ENCODE assay signal across 11 cellular contexts in genomic region chr5:180813418-180813817, GRCh38. TPM values are rescaled to one million over a fixed set of nuclear protein-coding genes. Genes with fewer than 3 reads are reported as not detected.
DNase-seq lines count a peak whose midpoint lies in the region; ATAC-seq and TF ChIP-seq lines count a peak whose summit lies in the region.
"Had no signal": no experiment of that assay in that cellular context is flagged by ENCODE, and none has a peak within 500 bp of the region (broad histone marks: within the 10 kb centered on the region; RNA-seq: fewer than 3 reads in every experiment).

No MANE protein-coding gene starts in this region.

- no peaks in the 10 kb centered on the region for H3K9me3 Mint-ChIP-seq in activated CD4-positive, alpha-beta T cell treated with anti-CD3 and anti-CD28 coated beads, Interleukin-2, amount 10 ng/mL, durations not matched to agents 24 days and 14 days
- H3K9me3 Mint-ChIP-seq in stimulated activated memory B cell treated with anti-CD40 and anti-IgM and Interleukin-4, amounts not matched to agents 10 μg/mL and 1 μg/mL and 100 μg/mL, for 72 hours = no peaks in the 10 kb centered on the region

- H2AFZ ChIP-seq in Loucy (ENCODE audit: low read length) = no peak overlapping the region

- no peak for DNase-seq in activated CD4-positive, alpha-beta T cell treated with anti-CD3 and anti-CD28 coated beads, Interleukin-2, amount 10 ng/mL, durations not matched to agents 24 days and 14 days
- DNase-seq in activated CD4-positive, alpha-beta T cell treated with anti-CD3 and anti-CD28 coated beads, Interleukin-2, amount 50 U/mL, for 4 hours = no peak
- DNase-seq in epithelial cell of proximal tubule (ENCODE audit: low read depth) (no peak), NCI-H82 treated with DMSO at 0.1 percent for 48 hours (lab: John Stamatoyannopoulos, UW; ENCODE audit: unreplicated experiment) (no peak)
- DNase-seq: aorta, hypothalamus, NCI-H446 had no signal

- H3K27ac Mint-ChIP-seq in activated CD4-positive, alpha-beta T cell treated with anti-CD3 and anti-CD28 coated beads, Interleukin-2, amount 10 ng/mL, durations not matched to agents 24 days and 14 days = peak overlapping the region; percentile 45
- H3K27ac Mint-ChIP-seq in stimulated activated memory B cell treated with anti-CD40 and anti-IgM and Interleukin-4, amounts not matched to agents 10 μg/mL and 1 μg/mL and 100 μg/mL, for 72 hours = peak overlapping the region; percentile 93

- peak; percentile 42 for TF ChIP-seq CTCF in Loucy (conservative IDR thresholded peaks at IDR 0.05; ENCODE audit: low read length)
- peak; percentile 26 for TF ChIP-seq CTCF in epithelial cell of proximal tubule (conservative IDR thresholded peaks at IDR 0.05; ENCODE audit: low read depth, low read length)

- no peak overlapping the region for H3K4me2 ChIP-seq in Loucy (ENCODE audit: low read depth, low read length, poor library complexity, severe bottlenecking)

- H3K9me3 ChIP-seq in Loucy (ENCODE audit: insufficient read depth, low read depth, low read length) = no peaks in the 10 kb centered on the region

- H3K36me3 ChIP-seq in Loucy (ENCODE audit: insufficient read depth, low read length) = no peaks in the 10 kb centered on the region

- H3K9me2 ChIP-seq in Loucy (replicated peaks; ENCODE audit: low read depth, low read length) = no peaks in the 10 kb centered on the region

- H3K4me1 ChIP-seq in Loucy (ENCODE audit: insufficient read depth, low read length, poor library complexity, severe bottlenecking) = peaks cover 26% of the 10 kb centered on the region

- H3K4me3 ChIP-seq in Loucy (ENCODE audit: low read length, poor library complexity, severe bottlenecking) (no peak overlapping the region), epithelial cell of proximal tubule (ENCODE audit: low read depth, low read length) (no peak overlapping the region)

- peaks cover 18% of the 10 kb centered on the region for H3K79me2 ChIP-seq in Loucy (ENCODE audit: insufficient read depth, low read length)

- intact Hi-C loops in activated CD4-positive, alpha-beta T cell treated with anti-CD3 and anti-CD28 coated beads, Interleukin-2, amount 10 ng/mL, durations not matched to agents 24 days and 14 days (cut with micrococcal nuclease) = no loop called here

- no peaks in the 10 kb centered on the region for H3K36me3 Mint-ChIP-seq in activated CD4-positive, alpha-beta T cell treated with anti-CD3 and anti-CD28 coated beads, Interleukin-2, amount 10 ng/mL, durations not matched to agents 24 days and 14 days (ENCODE audit: low read depth)
- peaks cover 53% of the 10 kb centered on the region for H3K36me3 Mint-ChIP-seq in stimulated activated memory B cell treated with anti-CD40 and anti-IgM and Interleukin-4, amounts not matched to agents 10 μg/mL and 1 μg/mL and 100 μg/mL, for 72 hours

- H4K20me1 ChIP-seq in Loucy (ENCODE audit: insufficient read depth, low read length, poor library complexity, severe bottlenecking) = no peaks in the 10 kb centered on the region

- no peaks in the 10 kb centered on the region for H3K27me3 Mint-ChIP-seq in activated CD4-positive, alpha-beta T cell treated with anti-CD3 and anti-CD28 coated beads, Interleukin-2, amount 10 ng/mL, durations not matched to agents 24 days and 14 days
- no peaks in the 10 kb centered on the region for H3K27me3 Mint-ChIP-seq in stimulated activated memory B cell treated with anti-CD40 and anti-IgM and Interleukin-4, amounts not matched to agents 10 μg/mL and 1 μg/mL and 100 μg/mL, for 72 hours

- ATAC-seq in stimulated activated memory B cell treated with anti-CD40 and anti-IgM and Interleukin-4, amounts not matched to agents 10 μg/mL and 1 μg/mL and 100 μg/mL, for 72 hours = no peak
- ATAC-seq in SK-N-SH treated with all-trans-retinoic acid at 6 μM for 48 hours (no peak), HG03432 (IDR thresholded peaks at IDR 0.05; ENCODE audit: unreplicated experiment) (no peak)

- H3K27me3 ChIP-seq in Loucy (ENCODE audit: insufficient read depth, low read length, poor library complexity, severe bottlenecking) = no peaks in the 10 kb centered on the region

- H3K4me3 Mint-ChIP-seq in activated CD4-positive, alpha-beta T cell treated with anti-CD3 and anti-CD28 coated beads, Interleukin-2, amount 10 ng/mL, durations not matched to agents 24 days and 14 days = no peak overlapping the region
- H3K4me3 Mint-ChIP-seq in stimulated activated memory B cell treated with anti-CD40 and anti-IgM and Interleukin-4, amounts not matched to agents 10 μg/mL and 1 μg/mL and 100 μg/mL, for 72 hours = peak overlapping the region; percentile 83

- H3K9ac ChIP-seq in Loucy (ENCODE audit: low read depth, low read length, poor library complexity, severe bottlenecking) = no peak overlapping the region

- H3K4me1 Mint-ChIP-seq in activated CD4-positive, alpha-beta T cell treated with anti-CD3 and anti-CD28 coated beads, Interleukin-2, amount 10 ng/mL, durations not matched to agents 24 days and 14 days = peaks cover 47% of the 10 kb centered on the region
- H3K4me1 Mint-ChIP-seq in stimulated activated memory B cell treated with anti-CD40 and anti-IgM and Interleukin-4, amounts not matched to agents 10 μg/mL and 1 μg/mL and 100 μg/mL, for 72 hours = peaks cover 79% of the 10 kb centered on the region

- H3F3A ChIP-seq in Loucy (ENCODE audit: low read depth) = no peaks in the 10 kb centered on the region

TF ChIP-seq in SK-N-SH treated with all-trans-retinoic acid at 6 μM for 48 hours, 23 proteins besides CTCF, POLR2A, EP300 and RAD21:
- no peak for TF ChIP-seq ZNF8 (CRISPR knock-in tag; IDR thresholded peaks at IDR 0.05)
- TF ChIP-seq ISL1 (CRISPR knock-in tag; IDR thresholded peaks at IDR 0.05) = no peak

RNA-seq across cellular contexts. Expression of gene MGAT1, which starts 10.8 kb away (rescaled TPM):
- 119 and 122 TPM in 2 replicates for total RNA-seq in activated CD4-positive, alpha-beta T cell treated with anti-CD3 and anti-CD28 coated beads, Interleukin-2, amount 10 ng/mL, durations not matched to agents 24 days and 14 days
- 71.7 and 79.6 TPM in 2 replicates for total RNA-seq in epithelial cell of proximal tubule

RNA-seq across cellular contexts. Expression of gene ZFP62, which starts 47.7 kb away (rescaled TPM):
- 26.7 and 28.0 TPM in 2 replicates for total RNA-seq in activated CD4-positive, alpha-beta T cell treated with anti-CD3 and anti-CD28 coated beads, Interleukin-2, amount 10 ng/mL, durations not matched to agents 24 days and 14 days
- total RNA-seq in epithelial cell of proximal tubule = 10.4 and 12.4 TPM in 2 replicates
